In genomic region chrX:105610401-105610800, GRCh38 we compare ENCODE assay signal across 17 cellular contexts.
DNase-seq lines count a peak whose midpoint lies in the region; TF ChIP-seq lines count a peak whose summit lies in the region.
"Had no signal": no experiment of that assay in that cellular context is flagged by ENCODE, and none has a peak within 500 bp of the region (broad histone marks: within the 10 kb centered on the region; RNA-seq: fewer than 3 reads in every experiment).

No MANE protein-coding gene starts in this region.

- intact Hi-C loops in mammary epithelial cell (cut with micrococcal nuclease), result no loop called here

- no peak overlapping the region for H3K27ac ChIP-seq in mammary epithelial cell (ENCODE audit: insufficient read depth, low read depth, low read length)
- H3K27ac ChIP-seq: BLaER1 had no signal

- 31% methylated on average over 2 of the region's 2 CpGs for WGBS in mammary epithelial cell (ENCODE audit: low coverage, missing lambda C conversion rate)

- H3K4me1 ChIP-seq in mammary epithelial cell (ENCODE audit: insufficient read depth, low read length), result no peaks in the 10 kb centered on the region
- H3K4me1 ChIP-seq: BLaER1 had no signal

- no peak overlapping the region for H2AFZ ChIP-seq in mammary epithelial cell (ENCODE audit: low read depth, low read length)

- no peaks in the 10 kb centered on the region for H3K27me3 ChIP-seq in MG63
- H3K27me3 ChIP-seq in mammary epithelial cell (ENCODE audit: insufficient read depth, low read length), result no peaks in the 10 kb centered on the region

- no peaks in the 10 kb centered on the region for H3K79me2 ChIP-seq in mammary epithelial cell (ENCODE audit: insufficient read depth, low read length)

- H3K4me2 ChIP-seq in mammary epithelial cell (ENCODE audit: insufficient read depth, low read depth, low read length), result no peak overlapping the region
- H3K4me2 ChIP-seq: BLaER1 had no signal

- no peak for TF ChIP-seq CTCF in mammary epithelial cell (conservative IDR thresholded peaks at IDR 0.05 in 1 of 2, IDR thresholded peaks at IDR 0.05 in 1 of 2; ENCODE audit: extremely low read depth in 1 of 2, insufficient read depth in 1 of 2, low read depth in 1 of 2, low read length in 2 of 2)
- no peak for TF ChIP-seq CTCF in foreskin fibroblast (IDR thresholded peaks at IDR 0.05; ENCODE audit: low read depth, low read length)

- no peak overlapping the region for H3K9ac ChIP-seq in mammary epithelial cell (ENCODE audit: insufficient read depth, low read length)
- H3K9ac ChIP-seq: BLaER1 had no signal

- DNase-seq in ELR (ENCODE audit: low read depth) (peak; percentile 36), MG63 (peak; percentile 3), mammary epithelial cell (peak; percentile 35), foreskin fibroblast (peak; percentile 1 to 33), AG08395 (ENCODE audit: low spot score) (no peak), NCI-H2171 (lab: John Stamatoyannopoulos, UW) (no peak), NCI-H2081 treated with DMSO at 0.1 percent for 48 hours (lab: John Stamatoyannopoulos, UW) (no peak)
- DNase-seq in activated CD4-positive, alpha-beta T cell treated with anti-CD3 and anti-CD28 coated beads, Interleukin-2, amount 50 U/mL, for 1 hour, result no peak
- DNase-seq: Calu3; CD8-positive, alpha-beta T cell; DMS79; Kasumi-1; NCI-H1105 treated with DMSO at 0.1 percent for 48 hours; NCI-H1694; NCI-H345; NCI-H524 treated with DMSO at 0.1 percent for 48 hours had no signal

- H3K4me3 ChIP-seq in MG63 (no peak overlapping the region), mammary epithelial cell (replicated peaks in 1 of 3; ENCODE audit: insufficient read depth in 1 of 3, low read depth in 2 of 3, low read length in 3 of 3) (no peak overlapping the region), foreskin fibroblast (ENCODE audit: low read depth in 1 of 2, low read length in 2 of 2) (no peak overlapping the region)
- H3K4me3 ChIP-seq: BLaER1 had no signal

- H3K36me3 ChIP-seq in MG63, result no peaks in the 10 kb centered on the region
- no peaks in the 10 kb centered on the region for H3K36me3 ChIP-seq in mammary epithelial cell (ENCODE audit: insufficient read depth, low read length)
- H3K36me3 ChIP-seq: BLaER1 had no signal

- CTCF ChIA-PET in mammary epithelial cell (lab: Charles Lee; ENCODE audit: low non-redundant PET), result no interaction called here

- in situ Hi-C loops in mammary epithelial cell (cut with MboI; ENCODE audit: low sequenced_read_pairs in 2 of 2), result no loop called here

- H4K20me1 ChIP-seq in mammary epithelial cell (ENCODE audit: insufficient read depth, low read length), result no peaks in the 10 kb centered on the region
- H4K20me1 ChIP-seq: BLaER1 had no signal

- no TSS peak for BruUV-seq in mammary epithelial cell (replicated peaks; lab: Mats Ljungman, UMichigan)

- H3K9me3 ChIP-seq in MG63, result no peaks in the 10 kb centered on the region
- H3K9me3 ChIP-seq in mammary epithelial cell (replicated peaks; ENCODE audit: insufficient read depth, low read length), result no peaks in the 10 kb centered on the region
- H3K9me3 ChIP-seq: BLaER1 had no signal

- dilution Hi-C loops in mammary epithelial cell (cut with HindIII; ENCODE audit: low sequenced_read_pairs), result no loop called here

Comparison
In these comparisons a context has a peak if more than half of its experiments do, and no peak if none do; other contexts are left out.
1. DNase-seq: peak in ELR (single experiment), MG63 (single experiment), mammary epithelial cell (single experiment) and foreskin fibroblast (2 of 2); none in activated CD4-positive, alpha-beta T cell treated with anti-CD3 and anti-CD28 coated beads, Interleukin-2, amount 50 U/mL, for 1 hour (single experiment), AG08395 (single experiment), NCI-H2171 (single experiment) and NCI-H2081 treated with DMSO at 0.1 percent for 48 hours (single experiment).